9 cellular contexts compared by ENCODE assay signal in genomic region chr6:4482461-4482860, GRCh38.
"Had no signal": no experiment of that assay in that cellular context is flagged by ENCODE, and none has a peak within 500 bp of the region (broad histone marks: within the 10 kb centered on the region; RNA-seq: fewer than 3 reads in every experiment).

No MANE protein-coding gene starts in this region.

- H3K27ac ChIP-seq: KMS-11 had no signal

- H3K4me3 ChIP-seq: HAP-1 had no signal

- H3K4me1 ChIP-seq: HAP-1 had no signal

- ATAC-seq: HCT116 had no signal

- DNase-seq: GOT3, HFFc6, Karpas-422, KBM-7 had no signal

- FAIRE-seq: H54, HTR-8/SVneo had no signal

- H3K36me3 ChIP-seq: HAP-1 had no signal

- H3K9me3 ChIP-seq: HAP-1 had no signal
